Comparison of ENCODE assay signal across 10 cellular contexts in genomic region chr12:93813972-93814821, GRCh38.
A peak's percentile ranks its signal among the peaks of the same experiment; 100 is the strongest.
DNase-seq lines count a peak whose midpoint lies in the region; TF ChIP-seq lines count a peak whose summit lies in the region.
"Had no signal": no experiment of that assay in that cellular context is flagged by ENCODE, and none has a peak within 500 bp of the region (broad histone marks: within the 10 kb centered on the region; RNA-seq: fewer than 3 reads in every experiment).

No MANE protein-coding gene starts in this region.

- H3K36me3 ChIP-seq in duodenal mucosa (ENCODE audit: control insufficient read depth in 1 of 2, insufficient read depth in 2 of 2, low read length in 2 of 2) (no peaks in the 10 kb centered on the region), tibial artery (no peaks in the 10 kb centered on the region)

- H3K4me1 Mint-ChIP-seq in mesothelial cell of epicardium = peaks cover 49% of the 10 kb centered on the region
- H3K4me1 Mint-ChIP-seq: B cell had no signal

- no peaks in the 10 kb centered on the region for H3K27me3 ChIP-seq in duodenal mucosa (ENCODE audit: control insufficient read depth in 1 of 2, insufficient read depth in 2 of 2, low read length in 2 of 2)
- no peaks in the 10 kb centered on the region for H3K27me3 ChIP-seq in tibial artery

- H3K27ac Mint-ChIP-seq in mesothelial cell of epicardium = peak overlapping the region; percentile 86
- H3K27ac Mint-ChIP-seq: B cell had no signal

- H3K27me3 Mint-ChIP-seq in mesothelial cell of epicardium (ENCODE audit: low read depth) = no peaks in the 10 kb centered on the region
- H3K27me3 Mint-ChIP-seq: B cell had no signal

- no peak overlapping the region for H3K9ac ChIP-seq in duodenal mucosa (ENCODE audit: low read depth in 1 of 2, low read length in 2 of 2)

- no peak for TF ChIP-seq CTCF in mesothelial cell of epicardium (IDR thresholded peaks at IDR 0.05; ENCODE audit: unreplicated experiment)
- peak; percentile 1 to 26 for TF ChIP-seq CTCF in tibial artery (IDR thresholded peaks at IDR 0.05)

- DNase-seq in NCI-H748 (lab: John Stamatoyannopoulos, UW; ENCODE audit: unreplicated experiment) = peak; percentile 65
- DNase-seq in NCI-H748 treated with DMSO at 0.1 percent for 48 hours (lab: John Stamatoyannopoulos, UW) = no peak
- no peak for DNase-seq in mesothelial cell of epicardium (ENCODE audit: low spot score in 2 of 2, unreplicated experiment in 2 of 2)
- peak; percentile 92 to 95 for DNase-seq in tibial artery
- no peak for DNase-seq in cerebellum (ENCODE audit: low spot score)
- DNase-seq in NCI-H82 treated with DMSO at 0.1 percent for 48 hours (lab: John Stamatoyannopoulos, UW; ENCODE audit: unreplicated experiment) = no peak
- no peak for DNase-seq in NCI-H1105 (lab: John Stamatoyannopoulos, UW)
- DNase-seq: activated CD4-positive, alpha-beta T cell treated with anti-CD3 and anti-CD28 coated beads, Interleukin-2, amount 50 U/mL, for 48 hours had no signal

- H3K4me3 ChIP-seq in duodenal mucosa (ENCODE audit: low read depth in 1 of 2, low read length in 2 of 2) (no peak overlapping the region), tibial artery (peak overlapping the region; percentile 9 to 26)

- peak overlapping the region; percentile 68 for H3K27ac ChIP-seq in duodenal mucosa (ENCODE audit: low read depth, low read length)
- peak overlapping the region; percentile 85 to 87 for H3K27ac ChIP-seq in tibial artery

- H3K36me3 Mint-ChIP-seq in mesothelial cell of epicardium = no peaks in the 10 kb centered on the region

- H3K9me3 Mint-ChIP-seq in mesothelial cell of epicardium = no peaks in the 10 kb centered on the region

- intact Hi-C loops in tibial artery (cut with DNase I; ENCODE audit: low total_unique reads) = no loop called here

- H3K9me3 ChIP-seq in duodenal mucosa (ENCODE audit: control insufficient read depth in 1 of 2, low read length in 2 of 2) (no peaks in the 10 kb centered on the region), tibial artery (no peaks in the 10 kb centered on the region)

- H3K4me1 ChIP-seq in duodenal mucosa (ENCODE audit: control insufficient read depth in 1 of 2, insufficient read depth in 2 of 2, low read length in 2 of 2) = no peaks in the 10 kb centered on the region
- peaks cover 3 to 70% (median 40%) of the 10 kb centered on the region in 4 donors for H3K4me1 ChIP-seq in tibial artery

- no peak overlapping the region for H3K4me3 Mint-ChIP-seq in mesothelial cell of epicardium
- H3K4me3 Mint-ChIP-seq: B cell had no signal

Comparison
In these comparisons a context has a peak if more than half of its experiments do, and no peak if none do; other contexts are left out.
1. DNase-seq: peak in NCI-H748 (single experiment) and tibial artery (2 of 2); none in NCI-H748 treated with DMSO at 0.1 percent for 48 hours (single experiment), mesothelial cell of epicardium (0 of 2), cerebellum (single experiment), NCI-H82 treated with DMSO at 0.1 percent for 48 hours (single experiment) and NCI-H1105 (single experiment).
2. H3K4me3 ChIP-seq: peak in tibial artery (2 of 2); none in duodenal mucosa (0 of 2).